In the genomic region with DNA sequence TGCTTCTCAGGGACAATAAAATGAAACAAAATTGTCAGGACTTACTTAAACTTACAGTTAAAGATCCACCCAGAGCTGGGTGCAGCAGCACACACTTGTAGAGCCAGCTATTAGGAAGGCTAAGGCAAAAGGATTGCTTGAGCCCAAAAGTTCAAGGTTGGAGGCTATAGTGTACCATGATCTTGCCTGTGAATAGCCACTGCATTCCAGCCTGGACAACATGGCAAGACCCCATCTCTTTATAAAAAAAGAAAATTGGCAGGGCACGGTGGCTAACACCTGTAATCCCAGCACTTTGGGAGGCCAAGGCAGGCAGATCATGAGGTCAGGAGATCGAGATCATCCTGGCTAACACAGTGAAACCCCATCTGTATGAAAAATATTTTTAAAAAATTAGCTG, we compare ENCODE assay signal across 14 cellular contexts.
"Had no signal": no experiment of that assay in that cellular context is flagged by ENCODE, and none has a peak within 500 bp of the region (broad histone marks: within the 10 kb centered on the region; RNA-seq: fewer than 3 reads in every experiment).

No MANE protein-coding gene starts in this region.

- DNase-seq: activated CD4-positive, alpha-beta T cell treated with anti-CD3 and anti-CD28 coated beads, Interleukin-2, amount 10 ng/mL, durations not matched to agents 7 days and 5 days; activated CD8-positive, alpha-beta memory T cell treated with anti-CD3 and anti-CD28 coated beads for 24 hours; activated naive CD4-positive, alpha-beta T cell treated with Interleukin-2 at 50 U/mL for 16 hours; central memory CD4-positive, alpha-beta T cell; mucosa of descending colon; naive thymus-derived CD4-positive, alpha-beta T cell; stimulated activated CD4-positive, alpha-beta T cell treated with anti-CD3 and anti-CD28 coated beads, Interleukin-15, amount 100 ng/mL, for 24 hours; stimulated activated CD4-positive, alpha-beta T cell treated with anti-CD3 and anti-CD28 coated beads, Interleukin-4, amount 100 ng/mL, for 1 hour; stimulated activated naive B cell treated with anti-CD40 and anti-IgM and Interleukin-4, amounts not matched to agents 10 μg/mL and 1 μg/mL and 100 μg/mL, for 72 hours had no signal

- H3K27ac Mint-ChIP-seq: activated CD4-positive, alpha-beta T cell treated with anti-CD3 and anti-CD28 coated beads, Interleukin-2, amount 10 ng/mL, durations not matched to agents 7 days and 5 days; stimulated activated naive B cell treated with anti-CD40 and anti-IgM and Interleukin-4, amounts not matched to agents 10 μg/mL and 1 μg/mL and 100 μg/mL, for 72 hours had no signal

- H3K27ac ChIP-seq: parathyroid adenoma, skin epidermis had no signal

- H3K4me3 Mint-ChIP-seq: activated CD4-positive, alpha-beta T cell treated with anti-CD3 and anti-CD28 coated beads, Interleukin-2, amount 10 ng/mL, durations not matched to agents 7 days and 5 days; naive thymus-derived CD4-positive, alpha-beta T cell; stimulated activated naive B cell treated with anti-CD40 and anti-IgM and Interleukin-4, amounts not matched to agents 10 μg/mL and 1 μg/mL and 100 μg/mL, for 72 hours; type B pancreatic cell had no signal

- H3K9me3 Mint-ChIP-seq: activated CD4-positive, alpha-beta T cell treated with anti-CD3 and anti-CD28 coated beads, Interleukin-2, amount 10 ng/mL, durations not matched to agents 7 days and 5 days; type B pancreatic cell had no signal

- H3K4me3 ChIP-seq: coronary artery, mucosa of descending colon, skin epidermis had no signal

- H3K9me3 ChIP-seq: mucosa of descending colon had no signal

- H3K27me3 Mint-ChIP-seq: activated CD4-positive, alpha-beta T cell treated with anti-CD3 and anti-CD28 coated beads, Interleukin-2, amount 10 ng/mL, durations not matched to agents 7 days and 5 days; naive thymus-derived CD4-positive, alpha-beta T cell; stimulated activated naive B cell treated with anti-CD40 and anti-IgM and Interleukin-4, amounts not matched to agents 10 μg/mL and 1 μg/mL and 100 μg/mL, for 72 hours; type B pancreatic cell had no signal

- H3K9ac ChIP-seq: parathyroid adenoma had no signal

- ATAC-seq: esophagus mucosa; naive thymus-derived CD4-positive, alpha-beta T cell; stimulated activated naive B cell treated with anti-CD40 and anti-IgM and Interleukin-4, amounts not matched to agents 10 μg/mL and 1 μg/mL and 100 μg/mL, for 72 hours had no signal
